ENCODE assay signal across 1 cellular context in genomic region chr22:30559889-30560288, GRCh38.
TF ChIP-seq lines count a peak whose summit lies in the region.

No MANE protein-coding gene starts in this region.

TF ChIP-seq in HepG2, 621 proteins besides CTCF, POLR2A, EP300 and RAD21 (continued from another document and continues in another):
- no peak for TF ChIP-seq KIAA2018 (CRISPR knock-in tag; IDR thresholded peaks at IDR 0.05; ENCODE audit: borderline replicate concordance)
- TF ChIP-seq ZNF136 (CRISPR knock-in tag; IDR thresholded peaks at IDR 0.05; ENCODE audit: low read depth), result no peak
- 0 out of 2 replicates have a peak, but pooled peaks have one; percentile 42 for TF ChIP-seq NR1H2 (CRISPR knock-in tag; IDR thresholded peaks at IDR 0.05; ENCODE audit: borderline replicate concordance, low read depth)
- TF ChIP-seq ZNF891 (CRISPR knock-in tag; IDR thresholded peaks at IDR 0.05), result no peak
- no peak for TF ChIP-seq ZNF598 (CRISPR knock-in tag; IDR thresholded peaks at IDR 0.05; ENCODE audit: borderline replicate concordance)
- TF ChIP-seq ZNF501 (CRISPR knock-in tag; IDR thresholded peaks at IDR 0.05), result peak; percentile 70; the same call in 1 of the 2 replicates
- peak; percentile 53 for TF ChIP-seq FOXP4 (CRISPR knock-in tag; IDR thresholded peaks at IDR 0.05)
- TF ChIP-seq BCL6 (CRISPR knock-in tag; IDR thresholded peaks at IDR 0.05), result peak; percentile 28; the same call in 1 of the 2 replicates
- peak; percentile 42 for TF ChIP-seq TEAD3 (CRISPR knock-in tag; optimal IDR thresholded peaks at IDR 0.05; ENCODE audit: borderline replicate concordance)
- TF ChIP-seq SMYD3 (CRISPR knock-in tag; IDR thresholded peaks at IDR 0.05), result no peak
- TF ChIP-seq ZNF687 (CRISPR knock-in tag; IDR thresholded peaks at IDR 0.05), result peak; percentile 54
- 0 out of 2 replicates have a peak, but pooled peaks have one; percentile 5 for TF ChIP-seq TBX3 (IDR thresholded peaks at IDR 0.05; ENCODE audit: borderline replicate concordance)
- no peak for TF ChIP-seq ZNF350 (CRISPR knock-in tag; IDR thresholded peaks at IDR 0.05; ENCODE audit: borderline replicate concordance, low read depth)
- 0 out of 2 replicates have a peak, but pooled peaks have one; percentile 12 for TF ChIP-seq HNF4G (IDR thresholded peaks at IDR 0.05; ENCODE audit: borderline replicate concordance, low read depth, low read length)
- TF ChIP-seq HNF4G (CRISPR knock-in tag; IDR thresholded peaks at IDR 0.05; ENCODE audit: borderline replicate concordance, low read depth), result no peak
- no peak for TF ChIP-seq EEA1 (CRISPR knock-in tag; IDR thresholded peaks at IDR 0.05; ENCODE audit: borderline replicate concordance)
- 0 out of 2 replicates have a peak, but pooled peaks have one; percentile 30 for TF ChIP-seq IRF2 (CRISPR knock-in tag; IDR thresholded peaks at IDR 0.05)
- no peak for TF ChIP-seq ZBTB33 (CRISPR knock-in tag; IDR thresholded peaks at IDR 0.05)
- TF ChIP-seq HNF1B (CRISPR knock-in tag; IDR thresholded peaks at IDR 0.05), result peak; percentile 48; the same call in 1 of the 2 replicates
- TF ChIP-seq SOX6 (IDR thresholded peaks at IDR 0.05), result no peak
- TF ChIP-seq SOX6 (CRISPR knock-in tag; IDR thresholded peaks at IDR 0.05), result peak; percentile 14; the same call in 1 of the 2 replicates
- TF ChIP-seq PHF21A (CRISPR knock-in tag; IDR thresholded peaks at IDR 0.05), result peak; percentile 47; the same call in 1 of the 2 replicates
- TF ChIP-seq ZBTB38 (CRISPR knock-in tag; IDR thresholded peaks at IDR 0.05), result 0 out of 2 replicates have a peak, but pooled peaks have one; percentile 35
- TF ChIP-seq SAP130 (CRISPR knock-in tag; IDR thresholded peaks at IDR 0.05; ENCODE audit: low read depth), result peak; percentile 38; the same call in 1 of the 2 replicates
- TF ChIP-seq TBX2 (CRISPR knock-in tag; IDR thresholded peaks at IDR 0.05; ENCODE audit: borderline replicate concordance), result peak; percentile 80
- 0 out of 2 replicates have a peak, but pooled peaks have one; percentile 39 for TF ChIP-seq HOXA3 (CRISPR knock-in tag; IDR thresholded peaks at IDR 0.05)
- TF ChIP-seq ZNF256 (CRISPR knock-in tag; conservative IDR thresholded peaks at IDR 0.05), result no peak
- TF ChIP-seq HES4 (CRISPR knock-in tag; IDR thresholded peaks at IDR 0.05; ENCODE audit: borderline replicate concordance), result 0 out of 2 replicates have a peak, but pooled peaks have one; percentile 22
- TF ChIP-seq SALL1 (CRISPR knock-in tag; IDR thresholded peaks at IDR 0.05), result peak; percentile 87
- peak; percentile 29; the same call in 1 of the 2 replicates for TF ChIP-seq ZNF362 (CRISPR knock-in tag; IDR thresholded peaks at IDR 0.05; ENCODE audit: borderline replicate concordance)
- TF ChIP-seq ZNF747 (CRISPR knock-in tag; IDR thresholded peaks at IDR 0.05; ENCODE audit: borderline replicate concordance), result no peak
- TF ChIP-seq ZNF572 (CRISPR knock-in tag; IDR thresholded peaks at IDR 0.05), result 0 out of 2 replicates have a peak, but pooled peaks have one; percentile 72
- no peak for TF ChIP-seq SMAD9 (CRISPR knock-in tag; IDR thresholded peaks at IDR 0.05)
- TF ChIP-seq ZNF20 (CRISPR knock-in tag; IDR thresholded peaks at IDR 0.05), result no peak
- no peak for TF ChIP-seq MAFF (IDR thresholded peaks at IDR 0.05; ENCODE audit: low read depth, low read length)
- TF ChIP-seq FOXP1 (IDR thresholded peaks at IDR 0.05), result no peak
- peak; percentile 23; the same call in 1 of the 2 replicates for TF ChIP-seq FOXP1 (CRISPR knock-in tag; IDR thresholded peaks at IDR 0.05)
- TF ChIP-seq ZNF841 (CRISPR knock-in tag; IDR thresholded peaks at IDR 0.05; ENCODE audit: borderline replicate concordance), result no peak
